In genomic region chr14:26598672-26599131, GRCh38 we compare ENCODE assay signal across 10 cellular contexts. TPM values are rescaled to one million over a fixed set of nuclear protein-coding genes. Genes with fewer than 3 reads are reported as not detected.
DNase-seq lines count a peak whose midpoint lies in the region; ATAC-seq, FAIRE-seq and TF ChIP-seq lines count a peak whose summit lies in the region.
"Had no signal": no experiment of that assay in that cellular context is flagged by ENCODE, and none has a peak within 500 bp of the region (broad histone marks: within the 10 kb centered on the region; RNA-seq: fewer than 3 reads in every experiment).

No MANE protein-coding gene starts in this region.

- no peaks in the 10 kb centered on the region for H4K20me1 ChIP-seq in astrocyte (ENCODE audit: insufficient read depth, low read length)

- peak overlapping the region; percentile 81 for H2AFZ ChIP-seq in astrocyte (ENCODE audit: low read depth, low read length)

- no peaks in the 10 kb centered on the region for H3K27me3 Mint-ChIP-seq in astrocyte (ENCODE audit: low read depth, unreplicated experiment)
- H3K27me3 Mint-ChIP-seq in CD14-positive monocyte (ENCODE audit: low read depth in 3 of 3) = peaks cover 41 to 51% (median 48%) of the 10 kb centered on the region in 3 donors

- H3K9me3 ChIP-seq in astrocyte (ENCODE audit: insufficient read depth, low read depth, low read length) (no peaks in the 10 kb centered on the region), left lung (no peaks in the 10 kb centered on the region), thymus (ENCODE audit: control insufficient read depth) (no peaks in the 10 kb centered on the region)

- intact Hi-C loops in left lung (cut with DNase I) = no loop called here
- intact Hi-C loops in CD14-positive monocyte (cut with micrococcal nuclease) = no loop called here

- peak overlapping the region; percentile 96 for H3K4me3 Mint-ChIP-seq in astrocyte (ENCODE audit: unreplicated experiment)
- H3K4me3 Mint-ChIP-seq in CD14-positive monocyte = peak overlapping the region in 1 of 2 donors; percentile 85
- H3K4me3 Mint-ChIP-seq: T-helper 1 cell treated with Interleukin-12 subunit alpha and Interleukin-12 subunit beta and Interleukin-4 antibody, amounts not matched to agents 30 μg/mL and 1 μg/mL, for 36 hours had no signal

- DNase-seq in NCI-H748 (lab: John Stamatoyannopoulos, UW; ENCODE audit: unreplicated experiment) = peak; percentile 73
- no peak for DNase-seq in NCI-H748 treated with DMSO at 0.1 percent for 48 hours (lab: John Stamatoyannopoulos, UW)
- DNase-seq in astrocyte (ENCODE audit: low read depth) = no peak
- no peak for DNase-seq in left lung
- DNase-seq in CD14-positive monocyte (ENCODE audit: low spot score) = no peak

- H3K36me3 ChIP-seq in astrocyte (ENCODE audit: insufficient read depth, low read length) (no peaks in the 10 kb centered on the region), left lung (no peaks in the 10 kb centered on the region), thymus (ENCODE audit: control insufficient read depth, insufficient read depth) (no peaks in the 10 kb centered on the region)

- no peaks in the 10 kb centered on the region for H3K36me3 Mint-ChIP-seq in astrocyte (ENCODE audit: low read depth, unreplicated experiment)
- H3K36me3 Mint-ChIP-seq in CD14-positive monocyte = no peaks in the 10 kb centered on the region

- H3K4me3 ChIP-seq in astrocyte (ENCODE audit: insufficient read depth, low read depth, low read length) (peak overlapping the region; percentile 77), left lung (peak overlapping the region; percentile 38 to 47), thymus (ENCODE audit: low read length) (peak overlapping the region; percentile 61)

- H3K9ac ChIP-seq in astrocyte (ENCODE audit: low read length) = peak overlapping the region; percentile 67

- H3K27me3 ChIP-seq in astrocyte (ENCODE audit: insufficient read depth, low read length) (peaks cover 12% of the 10 kb centered on the region), left lung (peaks cover 5 to 57% of the 10 kb centered on the region in 2 donors), thymus (ENCODE audit: control insufficient read depth, insufficient read depth) (peaks cover 23% of the 10 kb centered on the region)

- TF ChIP-seq CTCF in astrocyte (IDR thresholded peaks at IDR 0.05; ENCODE audit: insufficient read depth, low read depth, low read length) = no peak
- TF ChIP-seq CTCF in left lung (IDR thresholded peaks at IDR 0.05) = no peak
- TF ChIP-seq CTCF in CD14-positive monocyte (IDR thresholded peaks at IDR 0.05) = no peak

- no peaks in the 10 kb centered on the region for H3K9me3 Mint-ChIP-seq in astrocyte (ENCODE audit: unreplicated experiment)
- H3K9me3 Mint-ChIP-seq in CD14-positive monocyte = peaks cover 0 to 15% (median 9%) of the 10 kb centered on the region in 7 donors

- FAIRE-seq in astrocyte (lab: Jason Lieb, UNC) = peak; percentile 39
- FAIRE-seq: keratinocyte had no signal

- H3K27ac Mint-ChIP-seq in astrocyte (ENCODE audit: unreplicated experiment) (peak overlapping the region; percentile 89), CD14-positive monocyte (no peak overlapping the region)
- H3K27ac Mint-ChIP-seq: T-helper 1 cell treated with Interleukin-12 subunit alpha and Interleukin-12 subunit beta and Interleukin-4 antibody, amounts not matched to agents 30 μg/mL and 1 μg/mL, for 36 hours had no signal

- H3K27ac ChIP-seq in astrocyte (ENCODE audit: low read depth, low read length) (no peak overlapping the region), left lung (no peak overlapping the region), thymus (ENCODE audit: low read depth) (peak overlapping the region; percentile 31)

- H3K4me2 ChIP-seq in astrocyte (ENCODE audit: low read length) = peak overlapping the region; percentile 99

- H3K4me1 Mint-ChIP-seq in astrocyte (ENCODE audit: low read depth, unreplicated experiment) = peaks cover 6% of the 10 kb centered on the region
- peaks cover 4% of the 10 kb centered on the region for H3K4me1 Mint-ChIP-seq in CD14-positive monocyte

- H3K79me2 ChIP-seq in astrocyte (ENCODE audit: insufficient read depth, low read length) = peaks cover 2% of the 10 kb centered on the region

- ATAC-seq in left lung = no peak
- no peak for ATAC-seq in HG03135 (IDR thresholded peaks at IDR 0.05; ENCODE audit: unreplicated experiment)
- ATAC-seq in HG03139 (IDR thresholded peaks at IDR 0.05; ENCODE audit: unreplicated experiment) = no peak

- H3K4me1 ChIP-seq in astrocyte (ENCODE audit: insufficient read depth, low read length) (no peaks in the 10 kb centered on the region), left lung (no peaks in the 10 kb centered on the region), thymus (ENCODE audit: control insufficient read depth, insufficient read depth, low read length) (no peaks in the 10 kb centered on the region)

- WGBS in thymus = 5% methylated on average over 18 of the region's 18 CpGs

RNA-seq across cellular contexts. Expression of gene NOVA1, which starts 0.9 kb away (rescaled TPM):
- total RNA-seq in astrocyte = 8.4 and 8.9 TPM in 2 replicates
- 1 to 10 TPM; 1.5 to 1.9 TPM for total RNA-seq in left lung
- 2.0 TPM for polyA plus RNA-seq in thymus
- polyA plus RNA-seq in CD14-positive monocyte = not detected
- polyA plus RNA-seq: keratinocyte had no signal
